ENCODE assay signal across 7 cellular contexts in the genomic region with DNA sequence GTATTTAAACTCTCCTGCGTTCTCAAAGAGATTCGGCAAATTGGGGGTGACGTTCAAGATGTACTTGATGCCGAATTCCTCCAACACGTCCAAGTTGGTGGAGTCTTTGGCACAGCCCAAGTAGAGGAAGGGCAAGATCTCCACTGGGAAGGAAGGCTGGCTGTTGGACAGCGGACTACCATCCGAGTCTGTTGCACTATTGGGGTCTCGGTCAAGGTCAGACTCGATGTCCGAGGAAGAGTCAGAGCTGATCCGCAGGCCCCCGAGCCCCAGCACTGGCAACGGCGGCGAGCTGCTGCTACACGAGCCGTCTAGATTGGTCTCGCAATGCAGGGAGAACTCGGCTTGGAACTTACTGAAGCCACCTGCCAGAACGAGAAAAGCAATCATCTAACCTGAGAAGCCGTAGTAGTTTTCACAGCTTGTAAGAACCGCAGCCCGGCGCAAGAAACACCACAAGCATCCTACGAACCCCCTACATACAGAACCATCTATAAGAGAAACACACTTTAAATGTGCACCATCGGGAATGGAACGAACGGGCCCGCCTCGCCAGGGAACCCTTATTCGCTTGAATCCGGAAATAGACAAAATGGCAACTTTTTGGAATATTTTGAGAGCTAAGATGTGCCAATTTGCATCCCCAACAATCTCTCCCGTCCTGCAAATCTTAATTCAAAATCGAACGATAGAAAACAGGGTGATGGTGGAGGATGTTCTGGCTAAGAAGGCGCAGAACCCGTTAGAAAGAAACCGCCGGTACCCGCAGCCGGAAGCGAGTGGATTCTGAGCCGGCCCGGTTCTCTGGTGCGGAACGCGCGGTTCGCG. TPM values are rescaled to one million over a fixed set of nuclear protein-coding genes. Genes with fewer than 3 reads are reported as not detected.
A peak's percentile ranks its signal among the peaks of the same experiment; 100 is the strongest.
DNase-seq lines count a peak whose midpoint lies in the region; TF ChIP-seq lines count a peak whose summit lies in the region.

No MANE protein-coding gene starts in this region.

- H3K9me3 ChIP-seq in H9 (ENCODE audit: control insufficient read depth, low read depth, low read length) (no peaks in the 10 kb centered on the region), SJSA1 (replicated peaks) (no peaks in the 10 kb centered on the region), mesenchymal stem cell (ENCODE audit: control insufficient read depth, low read length) (no peaks in the 10 kb centered on the region)

- H3K27ac Mint-ChIP-seq in H9 (peak overlapping the region; percentile 9 to 99 (median 64)), type B pancreatic cell (peak overlapping the region; percentile 89)
- H3K27ac Mint-ChIP-seq in dendritic cell treated with granulocyte-macrophage colony-stimulating factor and Interleukin-4, amounts not matched to agents 40 ng/mL and 50 ng/mL, for 4 days, result peak overlapping the region; percentile 91

- H2BK120ac ChIP-seq in H9 (ENCODE audit: low read depth, low read length, poor library complexity, severe bottlenecking) (no peak overlapping the region), mesenchymal stem cell (ENCODE audit: low read depth, low read length) (peak overlapping the region; percentile 84)

- H3K23me2 ChIP-seq in H9 (ENCODE audit: insufficient read length, low read depth, low read length, poor library complexity, severe bottlenecking), result peaks cover 21% of the 10 kb centered on the region

- H3K27ac ChIP-seq in H9 (ENCODE audit: insufficient read length, low read depth, low read length) (peak overlapping the region; percentile 52), SJSA1 (no peak overlapping the region), mesenchymal stem cell (ENCODE audit: low read length, poor library complexity, severe bottlenecking) (peak overlapping the region; percentile 63)

- H3K79me2 ChIP-seq in H9 (ENCODE audit: insufficient read depth, low read length), result peaks cover 24% of the 10 kb centered on the region; the same call in 1 of the 2 replicates

- H3K27me3 ChIP-seq in H9 (ENCODE audit: insufficient read depth, low read length), result peaks cover 6% of the 10 kb centered on the region; the same call in 1 of the 2 replicates
- no peaks in the 10 kb centered on the region for H3K27me3 ChIP-seq in SJSA1 (replicated peaks)
- H3K27me3 ChIP-seq in mesenchymal stem cell (ENCODE audit: control insufficient read depth in 1 of 2, insufficient read depth in 1 of 2, low read length in 2 of 2), result no peaks in the 10 kb centered on the region

- H2BK15ac ChIP-seq in H9 (ENCODE audit: low read depth, low read length) (no peak overlapping the region), mesenchymal stem cell (ENCODE audit: low read depth, poor library complexity, severe bottlenecking) (no peak overlapping the region)

- no peak for TF ChIP-seq CTCF in H9 (conservative IDR thresholded peaks at IDR 0.05)
- no peak for TF ChIP-seq CTCF in type B pancreatic cell (conservative IDR thresholded peaks at IDR 0.05)

- peaks cover 0 to 28% of the 10 kb centered on the region in 2 experiments; a peak in 4 of 5 replicates for H3K9me3 Mint-ChIP-seq in H9
- no peaks in the 10 kb centered on the region for H3K9me3 Mint-ChIP-seq in dendritic cell treated with granulocyte-macrophage colony-stimulating factor and Interleukin-4, amounts not matched to agents 40 ng/mL and 50 ng/mL, for 4 days
- no peaks in the 10 kb centered on the region for H3K9me3 Mint-ChIP-seq in type B pancreatic cell

- H2AFZ ChIP-seq in H9 (ENCODE audit: low read length), result no peak overlapping the region
- no peak overlapping the region for H2AFZ ChIP-seq in mesenchymal stem cell (ENCODE audit: low read depth, low read length)

- no peak overlapping the region for H4K8ac ChIP-seq in H9 (replicated peaks; ENCODE audit: insufficient read length, low read depth, low read length)
- H4K8ac ChIP-seq in mesenchymal stem cell (ENCODE audit: low read length), result peak overlapping the region; percentile 88

- H4K5ac ChIP-seq in H9 (ENCODE audit: insufficient read length, low read depth, low read length), result no peak overlapping the region

- peak overlapping the region; percentile 83 for H3K14ac ChIP-seq in H9 (ENCODE audit: insufficient read depth, low read length)
- peak overlapping the region in 1 of 2 experiments; percentile 90 for H3K14ac ChIP-seq in mesenchymal stem cell (ENCODE audit: low read length in 2 of 2)

- H3K23ac ChIP-seq in H9 (ENCODE audit: insufficient read length, low read depth, low read length) (no peak overlapping the region), mesenchymal stem cell (ENCODE audit: low read length in 2 of 2) (peak overlapping the region in 1 of 2 experiments; percentile 99)

- no peak overlapping the region for H4K91ac ChIP-seq in H9 (ENCODE audit: insufficient read length, low read depth, low read length)
- peak overlapping the region; percentile 96 for H4K91ac ChIP-seq in mesenchymal stem cell (ENCODE audit: low read length)

- peaks cover 52% of the 10 kb centered on the region for H3K36me3 ChIP-seq in SJSA1
- H3K36me3 ChIP-seq in mesenchymal stem cell (ENCODE audit: control insufficient read depth in 1 of 2, insufficient read depth in 2 of 2, low read depth in 1 of 2, low read length in 2 of 2), result peaks cover 0 to 48% of the 10 kb centered on the region in 2 experiments

- H3K36me3 Mint-ChIP-seq in H9 (ENCODE audit: insufficient read depth in 1 of 3, low read depth in 3 of 3), result peaks cover 19 to 52% (median 35%) of the 10 kb centered on the region in 3 experiments; a peak in 6 of 7 replicates
- H3K36me3 Mint-ChIP-seq in dendritic cell treated with granulocyte-macrophage colony-stimulating factor and Interleukin-4, amounts not matched to agents 40 ng/mL and 50 ng/mL, for 4 days (ENCODE audit: low read depth), result peaks cover 43% of the 10 kb centered on the region
- peaks cover 12% of the 10 kb centered on the region for H3K36me3 Mint-ChIP-seq in type B pancreatic cell

- no CpG with 5 or more reads among the region's 50 CpGs for WGBS in H9 (ENCODE audit: extremely low coverage, insufficient read length, low lambda C conversion rate)
- under 1% methylated on average over 41 of the region's 50 CpGs for WGBS in mesenchymal stem cell

- H3K4me3 ChIP-seq in SJSA1 (peak overlapping the region; percentile 56), mesenchymal stem cell (ENCODE audit: insufficient read depth in 1 of 2, low read depth in 1 of 2, low read length in 2 of 2) (peak overlapping the region; percentile 95 to 98)

- peak overlapping the region; percentile 85 for H3K9ac ChIP-seq in H9 (ENCODE audit: extremely low read depth, insufficient read length, low read length)
- H3K9ac ChIP-seq in mesenchymal stem cell (ENCODE audit: low read length), result peak overlapping the region; percentile 100

- H2AK5ac ChIP-seq in H9 (ENCODE audit: insufficient read length, low read length), result no peak overlapping the region
- no peak overlapping the region for H2AK5ac ChIP-seq in mesenchymal stem cell (ENCODE audit: low read length, severe bottlenecking)

- no peak overlapping the region for H3T11ph ChIP-seq in H9 (ENCODE audit: low read length)

- H3K4me3 Mint-ChIP-seq in H9 (peak overlapping the region; percentile 90 to 100), type B pancreatic cell (peak overlapping the region; percentile 95)
- H3K4me3 Mint-ChIP-seq in dendritic cell treated with granulocyte-macrophage colony-stimulating factor and Interleukin-4, amounts not matched to agents 40 ng/mL and 50 ng/mL, for 4 days, result peak overlapping the region; percentile 92

- peak overlapping the region; percentile 13 for H3K56ac ChIP-seq in H9 (ENCODE audit: insufficient read length, low read depth, low read length)

- H3K27me3 Mint-ChIP-seq in H9 (ENCODE audit: low read depth) (peaks cover 79% of the 10 kb centered on the region), type B pancreatic cell (peaks cover 6% of the 10 kb centered on the region)
- no peaks in the 10 kb centered on the region for H3K27me3 Mint-ChIP-seq in dendritic cell treated with granulocyte-macrophage colony-stimulating factor and Interleukin-4, amounts not matched to agents 40 ng/mL and 50 ng/mL, for 4 days

- intact Hi-C loops in dendritic cell treated with granulocyte-macrophage colony-stimulating factor and Interleukin-4, amounts not matched to agents 40 ng/mL and 50 ng/mL, for 4 days (cut with micrococcal nuclease), result loop anchor here (5.0 kb wide), 2 partner anchors 176 to 299 kb away; partner anchors contain the start of gene POC1B

- H3K4me1 Mint-ChIP-seq in H9, result peaks cover 69 to 79% of the 10 kb centered on the region in 2 experiments
- peaks cover 73% of the 10 kb centered on the region for H3K4me1 Mint-ChIP-seq in dendritic cell treated with granulocyte-macrophage colony-stimulating factor and Interleukin-4, amounts not matched to agents 40 ng/mL and 50 ng/mL, for 4 days (ENCODE audit: low read depth)
- peaks cover 49% of the 10 kb centered on the region for H3K4me1 Mint-ChIP-seq in type B pancreatic cell (ENCODE audit: unreplicated experiment)

- peak overlapping the region; percentile 8 for H3K18ac ChIP-seq in H9 (ENCODE audit: insufficient read length, low read depth, low read length)
- H3K18ac ChIP-seq in mesenchymal stem cell (ENCODE audit: low read depth in 1 of 2, low read length in 2 of 2), result peak overlapping the region; percentile 99

- H3K4ac ChIP-seq in H9 (ENCODE audit: low read depth, low read length), result no peak overlapping the region
- peak overlapping the region; percentile 90 to 95 for H3K4ac ChIP-seq in mesenchymal stem cell (ENCODE audit: low read depth in 1 of 2, low read length in 2 of 2)

- H3K4me2 ChIP-seq in H9 (ENCODE audit: insufficient read depth, insufficient read length, low read length) (peak overlapping the region; percentile 84), mesenchymal stem cell (ENCODE audit: low read length, poor library complexity, severe bottlenecking) (peak overlapping the region; percentile 59)

- H2BK12ac ChIP-seq in H9 (ENCODE audit: insufficient read length, low read depth, low read length) (no peak overlapping the region), mesenchymal stem cell (ENCODE audit: low read length in 2 of 2) (peak overlapping the region in 1 of 2 experiments; percentile 64)

- H4K20me1 ChIP-seq in H9 (ENCODE audit: control insufficient read depth, insufficient read depth, insufficient read length), result peaks cover 3% of the 10 kb centered on the region

- no peaks in the 10 kb centered on the region for H3K79me1 ChIP-seq in H9 (ENCODE audit: insufficient read depth, low read depth, low read length, poor library complexity, severe bottlenecking)
- H3K79me1 ChIP-seq in mesenchymal stem cell (replicated peaks; ENCODE audit: low read length, poor library complexity, severe bottlenecking), result no peaks in the 10 kb centered on the region

- H2BK5ac ChIP-seq in H9 (ENCODE audit: insufficient read length, low read length) (no peak overlapping the region), mesenchymal stem cell (ENCODE audit: low read depth, low read length, poor library complexity, severe bottlenecking) (peak overlapping the region; percentile 4)

- DNase-seq in H9 (no peak), SJSA1 (ENCODE audit: low read depth in 1 of 2, low spot score in 2 of 2) (no peak), mesenchymal stem cell (peak; percentile 42), type B pancreatic cell (ENCODE audit: extremely low spot score, unreplicated experiment) (no peak), islet precursor cell (no peak), GM19240 (ENCODE audit: insufficient read length, low spot score) (no peak)

- no peak overlapping the region for H2BK20ac ChIP-seq in H9 (ENCODE audit: low read depth, low read length, poor library complexity, severe bottlenecking)

- H3K4me1 ChIP-seq in H9 (ENCODE audit: insufficient read depth, low read length), result peaks cover 9% of the 10 kb centered on the region; the same call in 1 of the 2 replicates
- H3K4me1 ChIP-seq in SJSA1 (replicated peaks), result peaks cover 38% of the 10 kb centered on the region
- H3K4me1 ChIP-seq in mesenchymal stem cell (ENCODE audit: control insufficient read depth, insufficient read depth, low read depth, low read length), result peaks cover 9% of the 10 kb centered on the region

RNA-seq across cellular contexts. Expression of gene DUSP6, which starts 1.4 kb away (rescaled TPM):
- total RNA-seq in H9 (2021) (35.3 and 39.5 TPM in 2 replicates), type B pancreatic cell (ENCODE audit: low replicate concordance) (43.0 TPM in 2 replicates)
- total RNA-seq in SJSA1 (2014; rRNA removed; shearing (Covaris generic)), result 10.3 and 11.0 TPM in 2 replicates
- polyA plus RNA-seq in mesenchymal stem cell (2013, experiment 1 of 2), result 111 TPM
- 114 TPM for polyA plus RNA-seq in mesenchymal stem cell (2013, experiment 2 of 2)
